Comparison of ENCODE assay signal across 6 cellular contexts in genomic region chr11:111878385-111878765, GRCh38.
DNase-seq lines count a peak whose midpoint lies in the region; ATAC-seq and TF ChIP-seq lines count a peak whose summit lies in the region.

No MANE protein-coding gene starts in this region.

- no peaks in the 10 kb centered on the region for H3K9me3 ChIP-seq in HUES48 (ENCODE audit: control insufficient read depth, insufficient read depth, low read length)
- H3K9me3 ChIP-seq in parathyroid adenoma (ENCODE audit: control insufficient read depth, low read length): no peaks in the 10 kb centered on the region

- H3K27ac ChIP-seq in HUES48 (ENCODE audit: low read depth, low read length) (peak overlapping the region; percentile 96), parathyroid adenoma (peak overlapping the region; percentile 100)

- peak overlapping the region; percentile 91 for H2AFZ ChIP-seq in parathyroid adenoma

- peak overlapping the region; percentile 69 for H3K4me2 ChIP-seq in parathyroid adenoma (ENCODE audit: low read length)

- H3K36me3 ChIP-seq in HUES48 (ENCODE audit: control insufficient read depth, insufficient read depth, low read length) (peaks cover 4% of the 10 kb centered on the region; the same call in 1 of the 2 replicates), parathyroid adenoma (ENCODE audit: control insufficient read depth, insufficient read depth, low read length) (no peaks in the 10 kb centered on the region)

- ATAC-seq in GM19351 (IDR thresholded peaks at IDR 0.05; ENCODE audit: unreplicated experiment): peak; percentile 2
- ATAC-seq in GM21360 (IDR thresholded peaks at IDR 0.05; ENCODE audit: unreplicated experiment): no peak

- no peak for TF ChIP-seq CTCF in choroid plexus epithelial cell (conservative IDR thresholded peaks at IDR 0.05; ENCODE audit: low read depth, low read length)
- no peak for TF ChIP-seq CTCF in parathyroid adenoma (IDR thresholded peaks at IDR 0.05)

- DNase-seq in choroid plexus epithelial cell (ENCODE audit: low read depth) (peak; percentile 17), NCI-H1694 treated with DMSO at 0.1 percent for 48 hours (lab: John Stamatoyannopoulos, UW) (no peak)

- H3K9ac ChIP-seq in HUES48 (ENCODE audit: low read depth, low read length): peak overlapping the region; percentile 74
- no peak overlapping the region for H3K9ac ChIP-seq in parathyroid adenoma

- 0 out of 2 replicates have a peak, but pooled peaks cover 7% of the 10 kb centered on the region for H3K4me1 ChIP-seq in HUES48 (ENCODE audit: control insufficient read depth, insufficient read depth, low read length)
- H3K4me1 ChIP-seq in parathyroid adenoma: no peaks in the 10 kb centered on the region

- H3K27me3 ChIP-seq in HUES48 (ENCODE audit: control insufficient read depth, insufficient read depth, low read length) (no peaks in the 10 kb centered on the region), parathyroid adenoma (ENCODE audit: control insufficient read depth, insufficient read depth, low read length) (no peaks in the 10 kb centered on the region)

- H3K4me3 ChIP-seq in HUES48 (ENCODE audit: low read depth, low read length) (peak overlapping the region; percentile 93), choroid plexus epithelial cell (ENCODE audit: low read depth, low read length) (peak overlapping the region; percentile 74), parathyroid adenoma (ENCODE audit: low read depth, low read length) (peak overlapping the region; percentile 69)

- no peaks in the 10 kb centered on the region for H3K79me2 ChIP-seq in parathyroid adenoma
